8 cellular contexts compared by ENCODE assay signal in the genomic region with DNA sequence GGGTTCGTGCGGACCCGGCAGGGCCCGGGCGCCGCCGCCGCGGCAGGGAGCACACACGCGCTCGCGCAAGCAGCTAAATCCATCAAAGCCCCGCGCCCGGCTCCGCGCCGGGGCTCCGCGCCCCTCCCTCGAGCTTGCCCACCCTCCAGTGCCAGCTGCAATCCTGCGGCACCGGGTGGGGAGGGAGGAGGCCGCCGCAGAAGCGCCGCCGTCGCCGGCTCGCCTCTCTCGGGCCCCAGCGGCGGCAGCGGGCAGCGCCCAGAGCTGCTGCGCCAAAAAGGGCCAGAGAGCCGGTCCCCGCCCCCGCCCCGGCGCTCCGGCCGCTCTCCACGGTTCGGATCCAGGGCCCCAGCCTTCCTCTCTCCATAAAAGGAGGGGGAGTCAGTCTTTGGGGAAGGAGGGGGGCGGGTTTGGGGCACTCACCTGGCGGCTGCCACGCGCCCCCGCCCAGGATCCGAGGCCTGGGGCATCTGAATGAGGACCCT. TPM values are rescaled to one million over a fixed set of nuclear protein-coding genes. Genes with fewer than 3 reads are reported as not detected.
A peak's percentile ranks its signal among the peaks of the same experiment; 100 is the strongest.
DNase-seq lines count a peak whose midpoint lies in the region; ATAC-seq and TF ChIP-seq lines count a peak whose summit lies in the region.

No MANE protein-coding gene starts in this region.

- DNase-seq in Right ventricle myocardium inferior (ENCODE audit: missing footprints), result no peak
- no peak for DNase-seq in cardiac septum (ENCODE audit: low spot score)
- peak; percentile 34 for DNase-seq in NOMO-1 treated with DMSO at 0.1 percent for 48 hours (lab: John Stamatoyannopoulos, UW; ENCODE audit: unreplicated experiment)
- no peak for DNase-seq in chondrocyte (ENCODE audit: low spot score)
- DNase-seq in kidney epithelial cell (ENCODE audit: low read depth), result no peak
- peak; percentile 44 for DNase-seq in stimulated activated naive B cell treated with anti-CD40 and anti-IgM and Interleukin-4, amounts not matched to agents 10 μg/mL and 1 μg/mL and 100 μg/mL, for 72 hours

- H3K27me3 ChIP-seq in kidney epithelial cell (ENCODE audit: control insufficient read depth, insufficient read depth, low read length), result peaks cover 30% of the 10 kb centered on the region

- H3K4me3 ChIP-seq in kidney epithelial cell (ENCODE audit: low read depth, low read length), result peak overlapping the region; percentile 61

- TF ChIP-seq CTCF in chondrocyte (IDR thresholded peaks at IDR 0.05) (no peak), kidney epithelial cell (IDR thresholded peaks at IDR 0.05; ENCODE audit: insufficient read depth, low read length, poor library complexity, severe bottlenecking) (no peak)

- H3K27ac Mint-ChIP-seq in chondrocyte (ENCODE audit: unreplicated experiment), result no peak overlapping the region
- H3K27ac Mint-ChIP-seq in stimulated activated naive B cell treated with anti-CD40 and anti-IgM and Interleukin-4, amounts not matched to agents 10 μg/mL and 1 μg/mL and 100 μg/mL, for 72 hours, result no peak overlapping the region

- H3K36me3 ChIP-seq in kidney epithelial cell (ENCODE audit: control insufficient read depth, insufficient read depth, low read length), result no peaks in the 10 kb centered on the region

- ATAC-seq in Right ventricle myocardium inferior, result peak; percentile 30
- ATAC-seq in stimulated activated naive B cell treated with anti-CD40 and anti-IgM and Interleukin-4, amounts not matched to agents 10 μg/mL and 1 μg/mL and 100 μg/mL, for 72 hours (replicated peaks), result peak; percentile 17 to 33
- ATAC-seq in GM19455 (IDR thresholded peaks at IDR 0.05; ENCODE audit: unreplicated experiment), result no peak
- ATAC-seq in HG03460 (IDR thresholded peaks at IDR 0.05; ENCODE audit: unreplicated experiment), result no peak

- H3K4me3 Mint-ChIP-seq in chondrocyte (ENCODE audit: unreplicated experiment), result peak overlapping the region; percentile 44
- H3K4me3 Mint-ChIP-seq in stimulated activated naive B cell treated with anti-CD40 and anti-IgM and Interleukin-4, amounts not matched to agents 10 μg/mL and 1 μg/mL and 100 μg/mL, for 72 hours, result peak overlapping the region; percentile 60 to 64

- no peaks in the 10 kb centered on the region for H3K36me3 Mint-ChIP-seq in chondrocyte (ENCODE audit: low read depth)
- peaks cover 0 to 10% of the 10 kb centered on the region in 2 donors for H3K36me3 Mint-ChIP-seq in stimulated activated naive B cell treated with anti-CD40 and anti-IgM and Interleukin-4, amounts not matched to agents 10 μg/mL and 1 μg/mL and 100 μg/mL, for 72 hours

- H3K4me1 Mint-ChIP-seq in chondrocyte (ENCODE audit: low read depth), result peaks cover 23% of the 10 kb centered on the region
- H3K4me1 Mint-ChIP-seq in stimulated activated naive B cell treated with anti-CD40 and anti-IgM and Interleukin-4, amounts not matched to agents 10 μg/mL and 1 μg/mL and 100 μg/mL, for 72 hours, result peaks cover 19 to 28% of the 10 kb centered on the region in 2 donors

- H3K9me3 Mint-ChIP-seq in chondrocyte (ENCODE audit: low read depth), result peaks cover 3% of the 10 kb centered on the region
- H3K9me3 Mint-ChIP-seq in stimulated activated naive B cell treated with anti-CD40 and anti-IgM and Interleukin-4, amounts not matched to agents 10 μg/mL and 1 μg/mL and 100 μg/mL, for 72 hours, result no peaks in the 10 kb centered on the region

- no peaks in the 10 kb centered on the region for H3K27me3 Mint-ChIP-seq in chondrocyte (ENCODE audit: low read depth)
- peaks cover 18 to 40% of the 10 kb centered on the region in 2 donors for H3K27me3 Mint-ChIP-seq in stimulated activated naive B cell treated with anti-CD40 and anti-IgM and Interleukin-4, amounts not matched to agents 10 μg/mL and 1 μg/mL and 100 μg/mL, for 72 hours

- intact Hi-C loops in Right ventricle myocardium inferior (cut with DNase I), result loop anchor here (2.0 to 5.0 kb wide), 2 partner anchors 122 to 145 kb away; no protein-coding TSS in a partner anchor
- intact Hi-C loops in cardiac septum (cut with DNase I), result loop anchor here (5.0 kb wide), 3 partner anchors 47 to 252 kb away; no protein-coding TSS in a partner anchor

RNA-seq across cellular contexts. Expression of gene PDGFA, which starts 0.4 kb away (rescaled TPM):
- total RNA-seq in Right ventricle myocardium inferior (37.2 TPM), cardiac septum (38.9 TPM), chondrocyte (38.1 to 72.5 TPM (median 70.6 TPM) in 3 replicates), kidney epithelial cell (65.6 and 92.4 TPM in 2 replicates)

Comparison
In these comparisons a context has a peak if more than half of its experiments do, and no peak if none do; other contexts are left out.
1. ATAC-seq: peak in Right ventricle myocardium inferior (single experiment) and stimulated activated naive B cell treated with anti-CD40 and anti-IgM and Interleukin-4, amounts not matched to agents 10 μg/mL and 1 μg/mL and 100 μg/mL, for 72 hours (2 of 2); none in GM19455 (single experiment) and HG03460 (single experiment).
2. DNase-seq: peak in NOMO-1 treated with DMSO at 0.1 percent for 48 hours (single experiment) and stimulated activated naive B cell treated with anti-CD40 and anti-IgM and Interleukin-4, amounts not matched to agents 10 μg/mL and 1 μg/mL and 100 μg/mL, for 72 hours (single experiment); none in Right ventricle myocardium inferior (single experiment), cardiac septum (single experiment), chondrocyte (single experiment) and kidney epithelial cell (single experiment).